In the genomic region with DNA sequence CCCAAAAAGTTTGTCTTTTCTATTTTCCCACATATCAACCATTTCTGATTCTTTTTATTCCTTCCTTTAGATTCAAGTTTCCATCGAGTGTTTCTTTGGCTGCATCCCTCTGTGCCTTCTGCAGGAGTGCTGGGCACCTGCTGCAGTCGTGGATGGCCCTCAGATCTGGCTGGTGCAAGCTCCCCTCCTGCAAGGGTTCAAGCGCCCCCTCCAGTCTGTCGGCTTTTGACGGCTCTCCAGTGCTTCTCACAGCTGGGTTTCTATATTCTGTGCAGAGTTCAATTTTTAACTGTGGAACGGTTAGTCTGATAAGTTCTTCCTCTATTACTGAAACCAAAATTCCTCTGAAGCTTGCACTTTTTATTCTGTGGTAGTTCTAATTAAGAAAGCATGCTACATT, we compare ENCODE assay signal across 12 cellular contexts.
A peak's percentile ranks its signal among the peaks of the same experiment; 100 is the strongest.
DNase-seq lines count a peak whose midpoint lies in the region; ATAC-seq and TF ChIP-seq lines count a peak whose summit lies in the region.
"Had no signal": no experiment of that assay in that cellular context is flagged by ENCODE, and none has a peak within 500 bp of the region (broad histone marks: within the 10 kb centered on the region; RNA-seq: fewer than 3 reads in every experiment).

No MANE protein-coding gene starts in this region.

- intact Hi-C loops in CD4-positive, alpha-beta T cell (cut with DNase I, micrococcal nuclease), result loop anchor here in 1 of 2 experiments (2.0 to 5.0 kb wide), 2 partner anchors 133 to 336 kb away; partner anchors contain the start of gene IRF4

- H3K27ac Mint-ChIP-seq in CD4-positive, alpha-beta T cell, result no peak overlapping the region
- no peak overlapping the region for H3K27ac Mint-ChIP-seq in activated CD4-positive, alpha-beta memory T cell treated with anti-CD3 and anti-CD28 coated beads, Interleukin-2, amount 10 ng/mL, durations not matched to agents 7 days and 5 days
- H3K27ac Mint-ChIP-seq in immature natural killer cell, result peak overlapping the region in 3 of 6 donors; percentile 43 to 58 (median 50)

- H3K9me3 Mint-ChIP-seq in CD4-positive, alpha-beta T cell, result no peaks in the 10 kb centered on the region
- H3K9me3 Mint-ChIP-seq in activated CD4-positive, alpha-beta memory T cell treated with anti-CD3 and anti-CD28 coated beads, Interleukin-2, amount 10 ng/mL, durations not matched to agents 7 days and 5 days, result peaks cover 9% of the 10 kb centered on the region
- H3K9me3 Mint-ChIP-seq in immature natural killer cell, result peaks cover 0 to 3% (median 0%) of the 10 kb centered on the region in 6 donors

- DNase-seq in CD4-positive, alpha-beta T cell, result peak in 7 of 10 experiments; percentile 10 to 50 (median 32)
- DNase-seq in GM20000 (ENCODE audit: low spot score), result peak; percentile 44
- DNase-seq in activated CD4-positive, alpha-beta memory T cell treated with anti-CD3 and anti-CD28 coated beads, Interleukin-2, amount 10 ng/mL, durations not matched to agents 7 days and 5 days, result peak; percentile 52
- peak in 2 of 3 donors; percentile 22 to 29 for DNase-seq in immature natural killer cell
- no peak for DNase-seq in mucosa of gallbladder (ENCODE audit: low spot score)
- no peak for DNase-seq in GF-D8 (lab: John Stamatoyannopoulos, UW)
- no peak for DNase-seq in foreskin melanocyte
- DNase-seq in T-helper 9 cell, result no peak
- DNase-seq: NCI-H1436 treated with DMSO at 0.1 percent for 48 hours, PC-9, sigmoid colon had no signal

- no peaks in the 10 kb centered on the region for H3K9me3 ChIP-seq in CD4-positive, alpha-beta T cell (ENCODE audit: control insufficient read depth, low read length)
- H3K9me3 ChIP-seq: sigmoid colon had no signal

- H3K4me1 Mint-ChIP-seq in CD4-positive, alpha-beta T cell (ENCODE audit: low read depth), result peaks cover 6% of the 10 kb centered on the region
- H3K4me1 Mint-ChIP-seq in activated CD4-positive, alpha-beta memory T cell treated with anti-CD3 and anti-CD28 coated beads, Interleukin-2, amount 10 ng/mL, durations not matched to agents 7 days and 5 days, result peaks cover 23% of the 10 kb centered on the region
- H3K4me1 Mint-ChIP-seq in immature natural killer cell, result peaks cover 4 to 7% of the 10 kb centered on the region in 2 donors

- no peak overlapping the region for H3K4me3 Mint-ChIP-seq in CD4-positive, alpha-beta T cell
- H3K4me3 Mint-ChIP-seq in activated CD4-positive, alpha-beta memory T cell treated with anti-CD3 and anti-CD28 coated beads, Interleukin-2, amount 10 ng/mL, durations not matched to agents 7 days and 5 days, result no peak overlapping the region
- H3K4me3 Mint-ChIP-seq in immature natural killer cell, result no peak overlapping the region

- no peaks in the 10 kb centered on the region for H3K27me3 ChIP-seq in CD4-positive, alpha-beta T cell (ENCODE audit: control insufficient read depth, insufficient read depth, low read length)
- H3K27me3 ChIP-seq: sigmoid colon had no signal

- peaks cover 51% of the 10 kb centered on the region for H3K36me3 Mint-ChIP-seq in CD4-positive, alpha-beta T cell (ENCODE audit: low read depth)
- peaks cover 36% of the 10 kb centered on the region for H3K36me3 Mint-ChIP-seq in activated CD4-positive, alpha-beta memory T cell treated with anti-CD3 and anti-CD28 coated beads, Interleukin-2, amount 10 ng/mL, durations not matched to agents 7 days and 5 days (ENCODE audit: low read depth)
- H3K36me3 Mint-ChIP-seq in immature natural killer cell, result peaks cover 21 to 30% (median 21%) of the 10 kb centered on the region in 3 donors

- no peaks in the 10 kb centered on the region for H3K27me3 Mint-ChIP-seq in CD4-positive, alpha-beta T cell
- H3K27me3 Mint-ChIP-seq in activated CD4-positive, alpha-beta memory T cell treated with anti-CD3 and anti-CD28 coated beads, Interleukin-2, amount 10 ng/mL, durations not matched to agents 7 days and 5 days, result no peaks in the 10 kb centered on the region
- H3K27me3 Mint-ChIP-seq in immature natural killer cell (ENCODE audit: low read depth in 3 of 3), result peaks cover 2 to 8% (median 8%) of the 10 kb centered on the region in 3 donors

- CTCF ChIA-PET in CD4-positive, alpha-beta T cell (lab: Charles Lee), result interaction anchor here (0.9 to 1.1 kb wide), 2 partner anchors 80 to 130 kb away, joined by 3 read pairs; no protein-coding TSS in a partner anchor
- CTCF ChIA-PET in activated CD4-positive, alpha-beta memory T cell treated with anti-CD3 and anti-CD28 coated beads, Interleukin-2, amount 10 ng/mL, durations not matched to agents 7 days and 5 days (lab: Charles Lee), result interaction anchor here (0.7 to 1.2 kb wide), 4 partner anchors 34 to 137 kb away, joined by 3 to 4 read pairs (median 4); no protein-coding TSS in a partner anchor

- no peak for ATAC-seq in CD4-positive, alpha-beta T cell (ENCODE audit: poor library complexity)

- POLR2A ChIA-PET in CD4-positive, alpha-beta T cell (lab: Charles Lee), result interaction anchor here (0.9 to 1.2 kb wide), 3 partner anchors 78 to 232 kb away, joined by 3 to 4 read pairs (median 3); partner anchors contain the start of gene IRF4
- POLR2A ChIA-PET in activated CD4-positive, alpha-beta memory T cell treated with anti-CD3 and anti-CD28 coated beads, Interleukin-2, amount 10 ng/mL, durations not matched to agents 7 days and 5 days (lab: Charles Lee), result interaction anchor here (1.2 to 1.3 kb wide), 4 partner anchors 121 to 135 kb away, joined by 4 to 6 read pairs (median 5); partner anchors contain the start of gene IRF4

- H3K27ac ChIP-seq in CD4-positive, alpha-beta T cell (ENCODE audit: low read depth, low read length), result no peak overlapping the region
- H3K27ac ChIP-seq: C4-2B, PC-9, sigmoid colon had no signal

- peak; percentile 19 for TF ChIP-seq CTCF in CD4-positive, alpha-beta T cell (IDR thresholded peaks at IDR 0.05)
- peak; percentile 15 for TF ChIP-seq CTCF in GM20000 (IDR thresholded peaks at IDR 0.05; ENCODE audit: extremely low read depth, missing control alignments)

Comparison
In these comparisons a context has a peak if more than half of its experiments do, and no peak if none do; other contexts are left out.
1. DNase-seq: peak in CD4-positive, alpha-beta T cell (7 of 10), GM20000 (single experiment), activated CD4-positive, alpha-beta memory T cell treated with anti-CD3 and anti-CD28 coated beads, Interleukin-2, amount 10 ng/mL, durations not matched to agents 7 days and 5 days (single experiment) and immature natural killer cell (2 of 3); none in mucosa of gallbladder (single experiment), GF-D8 (single experiment), foreskin melanocyte (single experiment) and T-helper 9 cell (single experiment).